ENCODE assay signal across 13 cellular contexts in genomic region chr1:245045087-245045881, GRCh38.
DNase-seq lines count a peak whose midpoint lies in the region; ATAC-seq and TF ChIP-seq lines count a peak whose summit lies in the region.
"Had no signal": no experiment of that assay in that cellular context is flagged by ENCODE, and none has a peak within 500 bp of the region (broad histone marks: within the 10 kb centered on the region; RNA-seq: fewer than 3 reads in every experiment).

No MANE protein-coding gene starts in this region.

- H3K4me1 ChIP-seq in HEK293 (ENCODE audit: control insufficient read depth, insufficient read depth, low read length) (0 out of 2 replicates have a peak, but pooled peaks cover 2% of the 10 kb centered on the region), cardiac muscle cell (ENCODE audit: low read depth) (peaks cover 33% of the 10 kb centered on the region)
- H3K4me1 ChIP-seq: vagina had no signal

- POLR2A ChIA-PET in HEK293 (lab: Yijun Ruan, JAX), result no interaction called here

- no peaks in the 10 kb centered on the region for H3K9me3 Mint-ChIP-seq in progenitor cell of endocrine pancreas (ENCODE audit: low read depth)
- H3K9me3 Mint-ChIP-seq: activated T-cell treated with anti-CD3 and anti-CD28 coated beads, Interleukin-2, amount 50 U/mL, for 4 hours; central memory CD8-positive, alpha-beta T cell; neural crest cell had no signal

- no peak for ATAC-seq in HG03025 (IDR thresholded peaks at IDR 0.05; ENCODE audit: low FRiP score, unreplicated experiment)
- ATAC-seq: activated T-cell treated with anti-CD3 and anti-CD28 coated beads, Interleukin-2, amount 50 U/mL, for 4 hours had no signal

- TF ChIP-seq CTCF in HEK293 (tag by site-specific recombination; IDR thresholded peaks at IDR 0.05), result no peak
- no peak for TF ChIP-seq CTCF in VCaP (conservative IDR thresholded peaks at IDR 0.05)
- TF ChIP-seq CTCF in cardiac muscle cell (IDR thresholded peaks at IDR 0.05; ENCODE audit: low read depth, low read length), result no peak
- no peak for TF ChIP-seq CTCF in progenitor cell of endocrine pancreas (IDR thresholded peaks at IDR 0.05; ENCODE audit: unreplicated experiment)

- no peaks in the 10 kb centered on the region for H3K27me3 ChIP-seq in cardiac muscle cell
- H3K27me3 ChIP-seq: vagina had no signal

- H3K36me3 Mint-ChIP-seq in progenitor cell of endocrine pancreas (ENCODE audit: insufficient read depth), result peaks cover 3% of the 10 kb centered on the region

- H3K27ac ChIP-seq in HEK293 (ENCODE audit: extremely low read depth, low read depth, low read length) (no peak overlapping the region), VCaP (peak overlapping the region; percentile 71; the same call in 1 of the 2 replicates), cardiac muscle cell (no peak overlapping the region)
- H3K27ac ChIP-seq: vagina had no signal

- no peak overlapping the region for H3K4me3 ChIP-seq in HEK293 (ENCODE audit: low read depth, low read length)
- no peak overlapping the region for H3K4me3 ChIP-seq in cardiac muscle cell
- H3K4me3 ChIP-seq: vagina had no signal

- no peaks in the 10 kb centered on the region for H3K36me3 ChIP-seq in HEK293 (ENCODE audit: control insufficient read depth in 2 of 2, insufficient read depth in 1 of 2, low read length in 2 of 2)
- H3K36me3 ChIP-seq in cardiac muscle cell, result no peaks in the 10 kb centered on the region
- H3K36me3 ChIP-seq: vagina had no signal

- peak overlapping the region; percentile 10 for H3K27ac Mint-ChIP-seq in progenitor cell of endocrine pancreas

- H3K4me1 Mint-ChIP-seq in progenitor cell of endocrine pancreas (ENCODE audit: low read depth), result peaks cover 34% of the 10 kb centered on the region
- H3K4me1 Mint-ChIP-seq: central memory CD8-positive, alpha-beta T cell had no signal

- no peaks in the 10 kb centered on the region for H3K27me3 Mint-ChIP-seq in progenitor cell of endocrine pancreas
- H3K27me3 Mint-ChIP-seq: central memory CD8-positive, alpha-beta T cell had no signal

- DNase-seq in cardiac muscle cell (ENCODE audit: low read depth in 1 of 2, low spot score in 1 of 2), result peak; percentile 37
- DNase-seq in progenitor cell of endocrine pancreas (ENCODE audit: low spot score, unreplicated experiment), result no peak
- no peak for DNase-seq in GM19238 (ENCODE audit: insufficient read length, low spot score)
- no peak for DNase-seq in activated CD4-positive, alpha-beta T cell treated with anti-CD3 and anti-CD28 coated beads for 48 hours
- no peak for DNase-seq in OCI-M2 (lab: John Stamatoyannopoulos, UW; ENCODE audit: unreplicated experiment)
- DNase-seq: activated T-cell treated with anti-CD3 and anti-CD28 coated beads, Interleukin-2, amount 50 U/mL, for 4 hours; DMS153 had no signal

- no peak overlapping the region for H3K4me3 Mint-ChIP-seq in progenitor cell of endocrine pancreas (ENCODE audit: low read depth)
- H3K4me3 Mint-ChIP-seq: activated T-cell treated with anti-CD3 and anti-CD28 coated beads, Interleukin-2, amount 50 U/mL, for 4 hours; central memory CD8-positive, alpha-beta T cell; neural crest cell had no signal

- no peaks in the 10 kb centered on the region for H3K9me3 ChIP-seq in HEK293 (ENCODE audit: control insufficient read depth, insufficient read depth, low read depth, low read length)
- H3K9me3 ChIP-seq in cardiac muscle cell (ENCODE audit: low read depth), result no peaks in the 10 kb centered on the region
- H3K9me3 ChIP-seq: vagina had no signal

- CTCF ChIA-PET in HEK293 (lab: Yijun Ruan, JAX), result interaction anchor here (0.5 to 4.1 kb wide), 5 partner anchors 73 to 444 kb away, joined by 3 to 38 read pairs (median 3); no protein-coding TSS in a partner anchor

TF ChIP-seq in HEK293, 187 proteins besides CTCF, POLR2A, EP300 and RAD21:
- TF ChIP-seq ZNF791 (tag by site-specific recombination; IDR thresholded peaks at IDR 0.05) (no peak), ZNF776 (tag by site-specific recombination; IDR thresholded peaks at IDR 0.05; ENCODE audit: borderline replicate concordance) (no peak), SP2 (tag by site-specific recombination; IDR thresholded peaks at IDR 0.05) (peak; percentile 6; the same call in 1 of the 2 replicates), REST (tag by site-specific recombination; IDR thresholded peaks at IDR 0.05) (peak; percentile 91), ZSCAN30 (tag by site-specific recombination; IDR thresholded peaks at IDR 0.05) (peak; percentile 78; the same call in 1 of the 2 replicates)

Comparison
In these comparisons a context has a peak if more than half of its experiments do, and no peak if none do; other contexts are left out.
1. DNase-seq: peak in cardiac muscle cell (2 of 2); none in progenitor cell of endocrine pancreas (single experiment), GM19238 (single experiment), activated CD4-positive, alpha-beta T cell treated with anti-CD3 and anti-CD28 coated beads for 48 hours (single experiment) and OCI-M2 (single experiment).